1 cellular context compared by ENCODE assay signal in the genomic region with DNA sequence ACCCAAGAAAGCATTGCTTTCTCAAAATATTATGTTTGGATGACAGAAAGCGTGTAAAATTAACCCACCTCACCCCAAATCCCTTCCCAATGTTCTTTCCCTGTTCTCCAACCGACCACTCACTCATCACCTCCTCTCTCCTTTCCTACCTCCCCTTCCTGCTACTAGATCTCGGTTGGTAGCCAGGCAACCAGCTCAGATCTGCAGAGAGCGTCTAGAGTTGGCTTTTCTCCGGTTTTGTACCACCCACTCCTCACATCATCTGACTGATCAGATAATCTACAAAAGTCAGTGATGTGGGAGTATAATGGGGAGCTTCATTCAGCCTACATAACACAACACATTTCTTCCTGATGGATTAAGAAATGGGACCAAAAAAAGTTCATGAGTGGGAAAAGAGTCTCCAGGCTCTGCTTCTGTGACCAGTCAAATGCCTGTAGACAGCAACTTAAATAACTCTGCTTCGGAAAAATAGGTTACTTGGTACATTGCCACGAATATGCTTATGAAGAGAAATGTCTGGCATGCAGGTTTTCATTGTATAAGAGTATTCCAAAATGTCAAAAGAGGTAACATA.
TF ChIP-seq lines count a peak whose summit lies in the region.

No MANE protein-coding gene starts in this region.

TF ChIP-seq in WTC11, 78 proteins besides CTCF, POLR2A, EP300 and RAD21 (continued from another document):
- TF ChIP-seq IRF2 (CRISPR knock-in tag; IDR thresholded peaks at IDR 0.05; ENCODE audit: borderline replicate concordance, low read depth) (no peak), ZNF317 (CRISPR knock-in tag; IDR thresholded peaks at IDR 0.05; ENCODE audit: borderline replicate concordance, low read depth) (no peak), CBFB (CRISPR knock-in tag; IDR thresholded peaks at IDR 0.05; ENCODE audit: low read depth) (no peak)
- TF ChIP-seq, protein P1, sequence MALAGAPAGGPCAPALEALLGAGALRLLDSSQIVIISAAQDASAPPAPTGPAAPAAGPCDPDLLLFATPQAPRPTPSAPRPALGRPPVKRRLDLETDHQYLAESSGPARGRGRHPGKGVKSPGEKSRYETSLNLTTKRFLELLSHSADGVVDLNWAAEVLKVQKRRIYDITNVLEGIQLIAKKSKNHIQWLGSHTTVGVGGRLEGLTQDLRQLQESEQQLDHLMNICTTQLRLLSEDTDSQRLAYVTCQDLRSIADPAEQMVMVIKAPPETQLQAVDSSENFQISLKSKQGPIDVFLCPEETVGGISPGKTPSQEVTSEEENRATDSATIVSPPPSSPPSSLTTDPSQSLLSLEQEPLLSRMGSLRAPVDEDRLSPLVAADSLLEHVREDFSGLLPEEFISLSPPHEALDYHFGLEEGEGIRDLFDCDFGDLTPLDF (CRISPR knock-in tag; IDR thresholded peaks at IDR 0.05): no peak
